21 cellular contexts compared by ENCODE assay signal in the genomic region with DNA sequence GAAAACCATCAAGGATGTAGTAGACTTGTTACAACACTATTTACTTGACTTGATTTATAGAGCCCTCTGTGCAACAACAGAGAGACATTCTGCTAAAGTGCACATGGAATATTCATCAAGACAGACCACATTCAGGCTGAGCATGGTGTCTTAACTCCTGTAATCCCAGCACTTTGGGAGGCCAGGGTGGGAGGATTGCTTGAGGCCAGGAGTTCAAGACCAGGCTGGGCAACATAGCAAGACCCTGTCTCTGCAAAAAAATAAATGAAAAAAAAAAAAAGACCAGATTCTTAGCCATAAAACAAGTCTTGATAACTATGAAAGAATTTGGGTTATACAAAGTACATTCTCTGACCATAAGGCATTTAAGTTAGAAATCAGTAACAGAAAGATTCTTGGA.
"Had no signal": no experiment of that assay in that cellular context is flagged by ENCODE, and none has a peak within 500 bp of the region (broad histone marks: within the 10 kb centered on the region; RNA-seq: fewer than 3 reads in every experiment).

No MANE protein-coding gene starts in this region.

- H3K4me3 Mint-ChIP-seq: endodermal cell; memory B cell; natural killer cell treated with Interleukin-12 subunit alpha and Interleukin-12 subunit beta and Interleukin-15 and Interleukin-18, amount 100 ng/mL, for 72 hours; neural progenitor cell; stimulated activated effector memory CD8-positive, alpha-beta T cell treated with anti-CD3 and anti-CD28 coated beads, Interleukin-12 subunit alpha, Interleukin-12 subunit beta, amount 100 ng/mL, for 72 hours had no signal

- H3K36me3 Mint-ChIP-seq: memory B cell; natural killer cell treated with Interleukin-12 subunit alpha and Interleukin-12 subunit beta and Interleukin-15 and Interleukin-18, amount 100 ng/mL, for 72 hours; stimulated activated effector memory CD8-positive, alpha-beta T cell treated with anti-CD3 and anti-CD28 coated beads, Interleukin-12 subunit alpha, Interleukin-12 subunit beta, amount 100 ng/mL, for 72 hours had no signal

- H3K27me3 Mint-ChIP-seq: memory B cell; natural killer cell treated with Interleukin-12 subunit alpha and Interleukin-12 subunit beta and Interleukin-15 and Interleukin-18, amount 100 ng/mL, for 72 hours; progenitor cell of endocrine pancreas had no signal

- H3K9me3 Mint-ChIP-seq: endodermal cell; memory B cell; natural killer cell treated with Interleukin-12 subunit alpha and Interleukin-12 subunit beta and Interleukin-15 and Interleukin-18, amount 100 ng/mL, for 72 hours; stimulated activated effector memory CD8-positive, alpha-beta T cell treated with anti-CD3 and anti-CD28 coated beads, Interleukin-12 subunit alpha, Interleukin-12 subunit beta, amount 100 ng/mL, for 72 hours had no signal

- ATAC-seq: gastroesophageal sphincter; left lung; lower lobe of right lung; natural killer cell treated with Interleukin-12 subunit alpha and Interleukin-12 subunit beta and Interleukin-15 and Interleukin-18, amount 100 ng/mL, for 72 hours; right cardiac atrium; stimulated activated effector memory CD8-positive, alpha-beta T cell treated with anti-CD3 and anti-CD28 coated beads, Interleukin-12 subunit alpha, Interleukin-12 subunit beta, amount 100 ng/mL, for 72 hours; stimulated activated naive CD8-positive, alpha-beta T cell treated with anti-CD3 and anti-CD28 coated beads, Interleukin-15, Interleukin-2, amounts not matched to agents 100 U/mL and 50 U/mL, for 24 hours; upper lobe of right lung had no signal

- DNase-seq: effector CD4-positive, alpha-beta T cell; endodermal cell; erythroblast; glutamatergic neuron; islet precursor cell; left lung; lower lobe of right lung; midbrain; nucleus accumbens; ovary; right cardiac atrium; stimulated activated CD4-positive, alpha-beta T cell treated with anti-CD3 and anti-CD28 coated beads, Interleukin-4, amount 100 ng/mL, for 1 hour; stimulated activated CD8-positive, alpha-beta memory T cell treated with anti-CD3 and anti-CD28 coated beads, Interleukin-4, amount 100 ng/mL, for 48 hours; stimulated activated naive CD8-positive, alpha-beta T cell treated with anti-CD3 and anti-CD28 coated beads, Interleukin-15, Interleukin-2, amounts not matched to agents 100 U/mL and 50 U/mL, for 24 hours; upper lobe of right lung had no signal

- H3K27ac Mint-ChIP-seq: endodermal cell; memory B cell; natural killer cell treated with Interleukin-12 subunit alpha and Interleukin-12 subunit beta and Interleukin-15 and Interleukin-18, amount 100 ng/mL, for 72 hours; neural progenitor cell; progenitor cell of endocrine pancreas; stimulated activated effector memory CD8-positive, alpha-beta T cell treated with anti-CD3 and anti-CD28 coated beads, Interleukin-12 subunit alpha, Interleukin-12 subunit beta, amount 100 ng/mL, for 72 hours had no signal
